1 cellular context compared by ENCODE assay signal in genomic region chr17:57459286-57459915, GRCh38.
TF ChIP-seq lines count a peak whose summit lies in the region.

No MANE protein-coding gene starts in this region.

TF ChIP-seq in K562, 482 proteins besides CTCF, POLR2A, EP300 and RAD21 (continued from another document and continues in another):
- TF ChIP-seq ZHX1 (conservative IDR thresholded peaks at IDR 0.05; ENCODE audit: low read length) (no peak), PYGO2 (tag; IDR thresholded peaks at IDR 0.05) (peak; percentile 47; the same call in 1 of the 2 replicates), MNT (conservative IDR thresholded peaks at IDR 0.05) (peak; percentile 25 to 57; a peak in 3 of 4 replicates), ZNF253 (CRISPR knock-in tag; conservative IDR thresholded peaks at IDR 0.05) (no peak), ZFPM2 (CRISPR knock-in tag; IDR thresholded peaks at IDR 0.05) (no peak), MCM3 (IDR thresholded peaks at IDR 0.05) (no peak), COPS2 (conservative IDR thresholded peaks at IDR 0.05) (no peak), PPARD (CRISPR knock-in tag; IDR thresholded peaks at IDR 0.05) (no peak), PHB (CRISPR knock-in tag; IDR thresholded peaks at IDR 0.05) (no peak), DMBX1 (CRISPR knock-in tag; IDR thresholded peaks at IDR 0.05; ENCODE audit: borderline replicate concordance) (peak; percentile 35; the same call in 1 of the 2 replicates), DPF2 (IDR thresholded peaks at IDR 0.05) (peak; percentile 86), ZC3H4 (CRISPR knock-in tag; IDR thresholded peaks at IDR 0.05; ENCODE audit: borderline replicate concordance) (no peak), ZNF134 (CRISPR knock-in tag; conservative IDR thresholded peaks at IDR 0.05) (no peak), SRSF7 (optimal IDR thresholded peaks at IDR 0.05; ENCODE audit: low read depth, low read length) (no peak), ZNF224 (CRISPR knock-in tag; IDR thresholded peaks at IDR 0.05) (no peak), MCM5 (IDR thresholded peaks at IDR 0.05; ENCODE audit: low read depth) (no peak), ARID3B (CRISPR knock-in tag; IDR thresholded peaks at IDR 0.05; ENCODE audit: borderline replicate concordance) (no peak), E2F8 (IDR thresholded peaks at IDR 0.05; ENCODE audit: low read depth, partially characterized antibody) (peak; percentile 50), CTCFL (IDR thresholded peaks at IDR 0.05; ENCODE audit: borderline replicate concordance, insufficient read depth, low read depth, low read length, poor library complexity, severe bottlenecking) (peak; percentile 27), TARDBP (IDR thresholded peaks at IDR 0.05) (0 out of 2 replicates have a peak, but pooled peaks have one; percentile 3), POLR2AphosphoS2 (IDR thresholded peaks at IDR 0.05; ENCODE audit: low read length) (no peak), ZNF277 (CRISPR knock-in tag; IDR thresholded peaks at IDR 0.05; ENCODE audit: borderline replicate concordance) (no peak), HIVEP1 (CRISPR knock-in tag; IDR thresholded peaks at IDR 0.05) (no peak), ZNF121 (CRISPR knock-in tag; conservative IDR thresholded peaks at IDR 0.05) (peak; percentile 80), MYNN (IDR thresholded peaks at IDR 0.05) (no peak), MYNN (CRISPR knock-in tag; IDR thresholded peaks at IDR 0.05) (no peak), SRSF1 (IDR thresholded peaks at IDR 0.05; ENCODE audit: low read depth, low read length) (no peak), DACH1 (IDR thresholded peaks at IDR 0.05; ENCODE audit: partially characterized antibody) (no peak), ATF3 (IDR thresholded peaks at IDR 0.05) (peak; percentile 92), ATF3 (CRISPR knock-in tag; conservative IDR thresholded peaks at IDR 0.05) (peak; percentile 45; the same call in 1 of the 2 replicates), SP2 (IDR thresholded peaks at IDR 0.05; ENCODE audit: extremely low read depth, low read depth, low read length, poor library complexity, severe bottlenecking) (no peak), SIX5 (IDR thresholded peaks at IDR 0.05; ENCODE audit: borderline replicate concordance in 1 of 2, insufficient read depth in 1 of 2, low read depth in 1 of 2, low read length in 2 of 2) (no peak), FUS (optimal IDR thresholded peaks at IDR 0.05; ENCODE audit: low read depth, low read length) (no peak), KDM2B (CRISPR knock-in tag; IDR thresholded peaks at IDR 0.05) (no peak), HMBOX1 (IDR thresholded peaks at IDR 0.05) (0 out of 2 replicates have a peak, but pooled peaks have one; percentile 37), RNF2 (IDR thresholded peaks at IDR 0.05) (peak; percentile 58; the same call in 1 of the 2 replicates), NFYB (IDR thresholded peaks at IDR 0.05; ENCODE audit: extremely low read depth, insufficient read length) (no peak), MAFK (IDR thresholded peaks at IDR 0.05; ENCODE audit: low read length) (no peak), NFE2 (IDR thresholded peaks at IDR 0.05; ENCODE audit: low read depth) (no peak; the same call in 1 of the 2 replicates), TOE1 (IDR thresholded peaks at IDR 0.05; ENCODE audit: borderline replicate concordance) (peak; percentile 74; the same call in 1 of the 2 replicates), TOE1 (CRISPR knock-in tag; IDR thresholded peaks at IDR 0.05; ENCODE audit: borderline replicate concordance, low read depth) (no peak), BMI1 (IDR thresholded peaks at IDR 0.05; ENCODE audit: low read length) (no peak), PRDM10 (IDR thresholded peaks at IDR 0.05; ENCODE audit: partially characterized antibody) (no peak), NUFIP1 (IDR thresholded peaks at IDR 0.05; ENCODE audit: partially characterized antibody) (no peak), ID3 (CRISPR knock-in tag; IDR thresholded peaks at IDR 0.05) (no peak), ID3 (tag; IDR thresholded peaks at IDR 0.05) (0 out of 2 replicates have a peak, but pooled peaks have one; percentile 11), FOS (IDR thresholded peaks at IDR 0.05; ENCODE audit: extremely low read depth, insufficient read length) (no peak), NR1H2 (CRISPR knock-in tag; IDR thresholded peaks at IDR 0.05) (no peak), ZNF274 (IDR thresholded peaks at IDR 0.05; ENCODE audit: borderline replicate concordance, low read depth, low read length) (no peak), KLF16 (IDR thresholded peaks at IDR 0.05) (no peak), SMARCA5 (IDR thresholded peaks at IDR 0.05) (peak; percentile 42; the same call in 1 of the 2 replicates)
